ENCODE assay signal across 1 cellular context in the genomic region with DNA sequence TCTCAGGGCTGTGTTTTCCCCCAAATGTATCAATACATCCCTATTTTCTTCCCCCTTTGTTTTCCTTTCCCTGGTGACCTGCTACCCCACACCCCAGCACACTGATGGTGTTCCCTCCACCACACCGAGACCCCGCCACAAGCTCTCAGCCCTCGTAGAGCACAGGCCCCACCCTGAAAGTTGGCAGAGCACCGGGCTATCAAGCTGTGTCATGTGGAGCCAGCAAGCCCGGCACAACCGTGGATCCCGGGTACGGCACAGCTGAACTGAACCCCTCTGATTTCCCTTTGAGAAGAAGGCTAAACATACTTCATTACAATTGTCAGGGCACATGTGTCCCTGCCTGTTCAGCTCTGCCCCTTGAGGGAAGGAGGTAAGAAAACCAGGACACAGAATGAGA.
TF ChIP-seq lines count a peak whose summit lies in the region.

No MANE protein-coding gene starts in this region.

TF ChIP-seq in GM23338, 12 proteins besides CTCF, POLR2A, EP300 and RAD21 (continued from another document):
- TF ChIP-seq, protein P1, sequence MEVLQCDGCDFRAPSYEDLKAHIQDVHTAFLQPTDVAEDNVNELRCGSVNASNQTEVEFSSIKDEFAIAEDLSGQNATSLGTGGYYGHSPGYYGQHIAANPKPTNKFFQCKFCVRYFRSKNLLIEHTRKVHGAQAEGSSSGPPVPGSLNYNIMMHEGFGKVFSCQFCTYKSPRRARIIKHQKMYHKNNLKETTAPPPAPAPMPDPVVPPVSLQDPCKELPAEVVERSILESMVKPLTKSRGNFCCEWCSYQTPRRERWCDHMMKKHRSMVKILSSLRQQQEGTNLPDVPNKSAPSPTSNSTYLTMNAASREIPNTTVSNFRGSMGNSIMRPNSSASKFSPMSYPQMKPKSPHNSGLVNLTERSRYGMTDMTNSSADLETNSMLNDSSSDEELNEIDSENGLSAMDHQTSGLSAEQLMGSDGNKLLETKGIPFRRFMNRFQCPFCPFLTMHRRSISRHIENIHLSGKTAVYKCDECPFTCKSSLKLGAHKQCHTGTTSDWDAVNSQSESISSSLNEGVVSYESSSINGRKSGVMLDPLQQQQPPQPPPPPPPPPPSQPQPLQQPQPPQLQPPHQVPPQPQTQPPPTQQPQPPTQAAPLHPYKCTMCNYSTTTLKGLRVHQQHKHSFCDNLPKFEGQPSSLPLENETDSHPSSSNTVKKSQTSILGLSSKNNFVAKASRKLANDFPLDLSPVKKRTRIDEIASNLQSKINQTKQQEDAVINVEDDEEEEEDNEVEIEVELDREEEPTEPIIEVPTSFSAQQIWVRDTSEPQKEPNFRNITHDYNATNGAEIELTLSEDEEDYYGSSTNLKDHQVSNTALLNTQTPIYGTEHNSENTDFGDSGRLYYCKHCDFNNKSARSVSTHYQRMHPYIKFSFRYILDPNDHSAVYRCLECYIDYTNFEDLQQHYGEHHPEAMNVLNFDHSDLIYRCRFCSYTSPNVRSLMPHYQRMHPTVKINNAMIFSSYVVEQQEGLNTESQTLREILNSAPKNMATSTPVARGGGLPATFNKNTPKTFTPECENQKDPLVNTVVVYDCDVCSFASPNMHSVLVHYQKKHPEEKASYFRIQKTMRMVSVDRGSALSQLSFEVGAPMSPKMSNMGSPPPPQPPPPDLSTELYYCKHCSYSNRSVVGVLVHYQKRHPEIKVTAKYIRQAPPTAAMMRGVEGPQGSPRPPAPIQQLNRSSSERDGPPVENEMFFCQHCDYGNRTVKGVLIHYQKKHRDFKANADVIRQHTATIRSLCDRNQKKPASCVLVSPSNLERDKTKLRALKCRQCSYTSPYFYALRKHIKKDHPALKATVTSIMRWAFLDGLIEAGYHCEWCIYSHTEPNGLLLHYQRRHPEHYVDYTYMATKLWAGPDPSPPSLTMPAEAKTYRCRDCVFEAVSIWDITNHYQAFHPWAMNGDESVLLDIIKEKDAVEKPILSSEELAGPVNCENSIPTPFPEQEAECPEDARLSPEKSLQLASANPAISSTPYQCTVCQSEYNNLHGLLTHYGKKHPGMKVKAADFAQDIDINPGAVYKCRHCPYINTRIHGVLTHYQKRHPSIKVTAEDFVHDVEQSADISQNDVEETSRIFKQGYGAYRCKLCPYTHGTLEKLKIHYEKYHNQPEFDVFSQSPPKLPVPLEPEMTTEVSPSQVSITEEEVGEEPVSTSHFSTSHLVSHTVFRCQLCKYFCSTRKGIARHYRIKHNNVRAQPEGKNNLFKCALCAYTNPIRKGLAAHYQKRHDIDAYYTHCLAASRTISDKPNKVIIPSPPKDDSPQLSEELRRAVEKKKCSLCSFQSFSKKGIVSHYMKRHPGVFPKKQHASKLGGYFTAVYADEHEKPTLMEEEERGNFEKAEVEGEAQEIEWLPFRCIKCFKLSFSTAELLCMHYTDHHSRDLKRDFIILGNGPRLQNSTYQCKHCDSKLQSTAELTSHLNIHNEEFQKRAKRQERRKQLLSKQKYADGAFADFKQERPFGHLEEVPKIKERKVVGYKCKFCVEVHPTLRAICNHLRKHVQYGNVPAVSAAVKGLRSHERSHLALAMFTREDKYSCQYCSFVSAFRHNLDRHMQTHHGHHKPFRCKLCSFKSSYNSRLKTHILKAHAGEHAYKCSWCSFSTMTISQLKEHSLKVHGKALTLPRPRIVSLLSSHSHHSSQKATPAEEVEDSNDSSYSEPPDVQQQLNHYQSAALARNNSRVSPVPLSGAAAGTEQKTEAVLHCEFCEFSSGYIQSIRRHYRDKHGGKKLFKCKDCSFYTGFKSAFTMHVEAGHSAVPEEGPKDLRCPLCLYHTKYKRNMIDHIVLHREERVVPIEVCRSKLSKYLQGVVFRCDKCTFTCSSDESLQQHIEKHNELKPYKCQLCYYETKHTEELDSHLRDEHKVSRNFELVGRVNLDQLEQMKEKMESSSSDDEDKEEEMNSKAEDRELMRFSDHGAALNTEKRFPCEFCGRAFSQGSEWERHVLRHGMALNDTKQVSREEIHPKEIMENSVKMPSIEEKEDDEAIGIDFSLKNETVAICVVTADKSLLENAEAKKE (CRISPR knock-in tag; IDR thresholded peaks at IDR 0.05) = no peak
- TF ChIP-seq CREB1 (CRISPR knock-in tag; IDR thresholded peaks at IDR 0.05; ENCODE audit: low read depth) = no peak
TF ChIP-seq in GM23338: peak in this region for 0.
